8 cellular contexts compared by ENCODE assay signal in the genomic region with DNA sequence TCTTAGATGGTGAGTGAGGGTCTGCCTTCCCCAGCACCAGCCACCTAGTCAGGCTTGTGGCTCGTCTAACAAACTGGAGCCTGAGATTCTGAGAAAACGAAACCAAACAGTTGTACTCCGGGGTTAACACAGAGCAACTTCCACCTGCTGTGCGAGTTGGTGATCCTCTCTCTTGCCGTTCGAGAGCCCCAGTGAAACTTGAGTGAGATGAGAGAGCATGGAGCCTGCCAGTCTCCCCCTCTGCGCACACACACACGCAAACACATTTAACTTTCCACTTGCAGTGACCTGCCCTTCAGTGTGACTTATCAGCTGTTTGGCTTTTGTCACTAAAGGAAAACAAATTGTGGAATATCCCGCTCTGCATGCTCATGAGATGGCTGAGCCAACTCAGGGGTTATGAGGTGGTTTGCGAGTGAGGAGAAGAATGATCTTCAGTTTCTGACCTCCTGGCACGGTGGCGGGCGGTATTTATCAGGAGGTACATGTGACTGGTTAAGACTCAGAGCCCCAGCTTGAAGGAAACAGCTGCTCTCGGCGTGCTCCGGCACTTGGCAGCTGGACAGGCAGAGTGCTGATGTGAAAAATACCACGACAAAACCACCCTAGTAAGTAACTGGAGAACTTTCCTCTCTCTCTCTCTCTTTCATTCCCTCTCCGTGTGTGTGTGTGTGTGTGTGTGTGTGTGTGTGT. TPM values are rescaled to one million over a fixed set of nuclear protein-coding genes. Genes with fewer than 3 reads are reported as not detected.
DNase-seq lines count a peak whose midpoint lies in the region; ATAC-seq and TF ChIP-seq lines count a peak whose summit lies in the region.

A gene with protein sequence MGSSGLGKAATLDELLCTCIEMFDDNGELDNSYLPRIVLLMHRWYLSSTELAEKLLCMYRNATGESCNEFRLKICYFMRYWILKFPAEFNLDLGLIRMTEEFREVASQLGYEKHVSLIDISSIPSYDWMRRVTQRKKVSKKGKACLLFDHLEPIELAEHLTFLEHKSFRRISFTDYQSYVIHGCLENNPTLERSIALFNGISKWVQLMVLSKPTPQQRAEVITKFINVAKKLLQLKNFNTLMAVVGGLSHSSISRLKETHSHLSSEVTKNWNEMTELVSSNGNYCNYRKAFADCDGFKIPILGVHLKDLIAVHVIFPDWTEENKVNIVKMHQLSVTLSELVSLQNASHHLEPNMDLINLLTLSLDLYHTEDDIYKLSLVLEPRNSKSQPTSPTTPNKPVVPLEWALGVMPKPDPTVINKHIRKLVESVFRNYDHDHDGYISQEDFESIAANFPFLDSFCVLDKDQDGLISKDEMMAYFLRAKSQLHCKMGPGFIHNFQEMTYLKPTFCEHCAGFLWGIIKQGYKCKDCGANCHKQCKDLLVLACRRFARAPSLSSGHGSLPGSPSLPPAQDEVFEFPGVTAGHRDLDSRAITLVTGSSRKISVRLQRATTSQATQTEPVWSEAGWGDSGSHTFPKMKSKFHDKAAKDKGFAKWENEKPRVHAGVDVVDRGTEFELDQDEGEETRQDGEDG (plus strand): TSS at position 550 of the 693 bp plus-strand sequence. CDS start 38,488 bp downstream, outside the sequence.

- H3K27ac ChIP-seq in mesodermal cell (ENCODE audit: low read depth, low read length, severe bottlenecking), result peak within 1 kb of the TSS; percentile 96

- DNase-seq in BE2C, result peak; percentile 35
- DNase-seq in NCI-H774 (lab: John Stamatoyannopoulos, UW), result peak; percentile 10
- DNase-seq in activated CD8-positive, alpha-beta memory T cell treated with anti-CD3 and anti-CD28 coated beads, Interleukin-2, amount 50 U/mL, for 1 hour (ENCODE audit: extremely low read depth), result peak; percentile 25
- peak; percentile 21 for DNase-seq in stimulated activated CD8-positive, alpha-beta memory T cell treated with anti-CD3 and anti-CD28 coated beads, Interleukin-15, amount 100 ng/mL, for 24 hours (ENCODE audit: low read depth)

- no peaks in the 10 kb centered on the region for H3K4me1 ChIP-seq in BE2C
- peaks cover 25% of the 10 kb centered on the region for H3K4me1 ChIP-seq in mesodermal cell (ENCODE audit: control insufficient read depth, insufficient read depth, low read length, poor library complexity, severe bottlenecking)

- 35 to 51% methylated on average over 3 to 14 of the region's 18 CpGs for WGBS in mesodermal cell (ENCODE audit: insufficient coverage in 2 of 2), 2 experiments

- ATAC-seq in GM19043 (IDR thresholded peaks at IDR 0.05; ENCODE audit: low read depth, unreplicated experiment) (peak; percentile 51), HG03354 (IDR thresholded peaks at IDR 0.05; ENCODE audit: poor library complexity, severe bottlenecking, unreplicated experiment) (peak; percentile 66)

- peaks cover 9% of the 10 kb centered on the region for H3K27me3 ChIP-seq in BE2C

- TF ChIP-seq CTCF in BE2C (IDR thresholded peaks at IDR 0.05; ENCODE audit: low read depth, low read length), result no peak

- peak within 1 kb of the TSS; percentile 82 for H3K4me3 ChIP-seq in BE2C (ENCODE audit: low read depth, low read length)
- H3K4me3 ChIP-seq in mesodermal cell (ENCODE audit: extremely low read depth, insufficient read depth, low read length, poor library complexity, severe bottlenecking), result peak within 1 kb of the TSS; percentile 41

- H3K9me3 ChIP-seq in BE2C, result no peaks in the 10 kb centered on the region
- H3K9me3 ChIP-seq in mesodermal cell (ENCODE audit: control insufficient read depth, low read length), result peaks cover 11% of the 10 kb centered on the region

- no peaks in the 10 kb centered on the region for H3K36me3 ChIP-seq in BE2C
- H3K36me3 ChIP-seq in mesodermal cell (ENCODE audit: control insufficient read depth, insufficient read depth, low read length), result no peaks in the 10 kb centered on the region

- in situ Hi-C loops in endometrial microvascular endothelial cells (cut with HindIII; ENCODE audit: inconsistent ontology term, low pct_unique_long_range_greater_than_20kb, low sequenced_read_pairs), result no loop called here

RNA-seq across cellular contexts. Expression of the gene that starts here (rescaled TPM):
- polyA plus RNA-seq in BE2C (2012; ENCODE audit: insufficient read depth, insufficient read length, low read depth), result 0.66 TPM
- 50.1 TPM for total RNA-seq in endometrial microvascular endothelial cells (ENCODE audit: inconsistent ontology term)
- 35.0 TPM for polyA plus RNA-seq in mesodermal cell (2013, experiment 1 of 2)
- polyA plus RNA-seq in mesodermal cell (2013, experiment 2 of 2), result 34.6 TPM

Comparison
In these comparisons a context has a peak if more than half of its experiments do, and no peak if none do; other contexts are left out.
1. Peak in every context shown above with its lines: DNase-seq, ATAC-seq, H3K4me3 ChIP-seq and H3K27ac ChIP-seq.